Comparison of ENCODE assay signal across 24 cellular contexts in the genomic region with DNA sequence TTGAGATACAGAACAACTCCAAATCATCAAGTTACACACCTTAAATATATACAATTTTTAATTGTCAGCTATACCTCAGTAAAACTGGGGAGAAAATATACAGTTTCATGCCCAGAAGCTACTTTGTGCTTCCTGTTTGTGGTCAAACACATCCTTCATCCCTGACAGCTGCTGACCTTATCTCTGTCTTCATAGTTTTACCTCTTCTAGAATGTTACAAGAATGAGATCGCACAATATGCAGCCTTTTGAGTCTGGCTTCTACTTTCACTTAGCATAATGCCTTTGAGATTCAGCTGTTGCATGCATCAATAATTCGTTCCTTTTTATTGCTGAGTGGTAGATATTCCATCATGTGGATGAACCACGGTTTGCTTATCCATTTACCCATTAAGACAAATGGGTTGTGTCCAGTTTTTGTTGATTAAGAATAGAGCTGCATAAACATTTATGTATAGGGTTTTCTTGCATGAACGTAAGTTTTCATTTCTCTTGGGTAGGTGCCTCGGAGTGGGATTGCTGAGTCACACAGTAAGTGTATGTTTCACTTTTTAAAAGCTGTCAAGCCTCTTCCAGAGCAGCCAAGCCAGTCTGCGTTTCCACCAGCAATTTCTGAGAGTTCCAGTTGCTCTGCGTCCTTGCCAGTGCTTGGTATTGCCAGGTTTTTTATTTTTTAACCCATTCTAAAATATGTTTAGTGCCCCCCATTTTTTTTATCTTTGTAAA.
DNase-seq lines count a peak whose midpoint lies in the region; ATAC-seq and TF ChIP-seq lines count a peak whose summit lies in the region.
"Had no signal": no experiment of that assay in that cellular context is flagged by ENCODE, and none has a peak within 500 bp of the region (broad histone marks: within the 10 kb centered on the region; RNA-seq: fewer than 3 reads in every experiment).

No MANE protein-coding gene starts in this region.

- H3K4me3 ChIP-seq in ACC112 (ENCODE audit: low read depth, low read length) (0 out of 2 replicates have a peak overlapping the region, but pooled peaks have one; percentile 15), brain microvascular endothelial cell (ENCODE audit: low read depth, low read length) (no peak overlapping the region), tibial artery (no peak overlapping the region)
- H3K4me3 ChIP-seq: body of pancreas, colonic mucosa, lower lobe of right lung, Peyer's patch, smooth muscle cell, stomach had no signal

- H3K4me1 ChIP-seq in ACC112 (ENCODE audit: control insufficient read depth, insufficient read depth, low read length, unreplicated experiment) (no peaks in the 10 kb centered on the region), tibial artery (no peaks in the 10 kb centered on the region)
- H3K4me1 ChIP-seq: body of pancreas, colonic mucosa, lower lobe of right lung, Peyer's patch, stomach had no signal

- peak; percentile 66 for ATAC-seq in GM18867 (IDR thresholded peaks at IDR 0.05; ENCODE audit: unreplicated experiment)
- peak; percentile 63 for ATAC-seq in HG03064 (IDR thresholded peaks at IDR 0.05; ENCODE audit: low read depth, unreplicated experiment)
- no peak for ATAC-seq in GM21737 (IDR thresholded peaks at IDR 0.05; ENCODE audit: unreplicated experiment)
- ATAC-seq: body of pancreas, lower lobe of right lung had no signal

- no peak overlapping the region for H2AFZ ChIP-seq in ACC112 (ENCODE audit: low read length, unreplicated experiment)

- intact Hi-C loops in tibial artery (cut with DNase I; ENCODE audit: low total_unique reads): no loop called here

- TF ChIP-seq CTCF in brain microvascular endothelial cell (IDR thresholded peaks at IDR 0.05; ENCODE audit: low read depth, low read length, missing control alignments) (no peak), tibial artery (IDR thresholded peaks at IDR 0.05) (no peak)

- H3K27ac ChIP-seq in ACC112 (ENCODE audit: low read depth, low read length) (no peak overlapping the region), brain microvascular endothelial cell (no peak overlapping the region), tibial artery (no peak overlapping the region)
- H3K27ac ChIP-seq: body of pancreas, colonic mucosa, lower lobe of right lung, Peyer's patch, stomach had no signal

- no peaks in the 10 kb centered on the region for H3K79me2 ChIP-seq in ACC112 (ENCODE audit: control insufficient read depth, insufficient read depth, low read length, unreplicated experiment)

- no peaks in the 10 kb centered on the region for H3K9me3 ChIP-seq in tibial artery
- H3K9me3 ChIP-seq: body of pancreas, colonic mucosa, lower lobe of right lung, Peyer's patch, SK-N-SH, stomach had no signal

- H3K27me3 ChIP-seq in ACC112 (ENCODE audit: insufficient read depth, low read length): peaks cover 24% of the 10 kb centered on the region
- no peaks in the 10 kb centered on the region for H3K27me3 ChIP-seq in brain microvascular endothelial cell (replicated peaks)
- H3K27me3 ChIP-seq in tibial artery: no peaks in the 10 kb centered on the region
- H3K27me3 ChIP-seq: body of pancreas, colonic mucosa, Peyer's patch had no signal

- H3K36me3 ChIP-seq in ACC112 (ENCODE audit: insufficient read depth, low read length): no peaks in the 10 kb centered on the region
- no peaks in the 10 kb centered on the region for H3K36me3 ChIP-seq in brain microvascular endothelial cell (replicated peaks)
- no peaks in the 10 kb centered on the region for H3K36me3 ChIP-seq in tibial artery
- H3K36me3 ChIP-seq: colonic mucosa, lower lobe of right lung, Peyer's patch, stomach had no signal

- in situ Hi-C loops in brain microvascular endothelial cell (cut with HindIII; ENCODE audit: low pct_ligation_motif_present, low sequenced_read_pairs): no loop called here

- DNase-seq in OCI-M1 (lab: John Stamatoyannopoulos, UW) (peak; percentile 54), SW 1271 (lab: John Stamatoyannopoulos, UW) (no peak), brain microvascular endothelial cell (no peak), tibial artery (no peak)
- DNase-seq: activated CD4-positive, alpha-beta T cell treated with anti-CD3 and anti-CD28 coated beads for 1 hour; activated naive CD8-positive, alpha-beta T cell treated with anti-CD3 and anti-CD28 coated beads, Interleukin-2, amount 10 ng/mL, durations not matched to agents 7 days and 5 days; body of pancreas; C1 segment of cervical spinal cord; colonic mucosa; GDM1; HCEC 1CT; lower lobe of right lung; NCI-H1694; NCI-H345; Peyer's patch; SK-N-SH; stimulated activated CD4-positive, alpha-beta T cell treated with anti-CD3 and anti-CD28 coated beads, Interleukin-4, amount 100 ng/mL, for 24 hours; stomach; T-helper 9 cell had no signal
